ENCODE assay signal across 15 cellular contexts in the genomic region with DNA sequence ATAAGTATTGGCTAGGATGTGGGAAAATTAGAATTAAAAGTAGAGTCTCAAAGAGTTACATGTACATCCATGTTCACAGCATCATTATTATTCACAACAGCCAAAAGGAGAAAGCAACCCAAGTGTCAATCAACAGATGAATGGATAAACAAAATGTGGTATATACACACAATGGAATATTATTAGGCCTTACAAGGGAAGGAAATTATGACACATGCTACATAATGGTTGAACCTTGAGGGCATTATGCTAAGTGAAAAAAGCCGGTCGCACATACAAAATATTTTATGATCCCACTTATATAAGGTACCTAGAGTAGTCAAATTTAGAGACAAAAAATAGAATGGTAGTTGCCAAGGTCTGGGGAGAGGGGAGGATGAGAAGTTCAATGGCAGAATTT.
DNase-seq lines count a peak whose midpoint lies in the region; ATAC-seq, FAIRE-seq and TF ChIP-seq lines count a peak whose summit lies in the region.
"Had no signal": no experiment of that assay in that cellular context is flagged by ENCODE, and none has a peak within 500 bp of the region (broad histone marks: within the 10 kb centered on the region; RNA-seq: fewer than 3 reads in every experiment).

No MANE protein-coding gene starts in this region.

- no peak overlapping the region for H3K4me3 Mint-ChIP-seq in activated CD4-positive, alpha-beta T cell treated with anti-CD3 and anti-CD28 coated beads, Interleukin-2, amount 10 ng/mL, durations not matched to agents 24 days and 14 days
- no peak overlapping the region for H3K4me3 Mint-ChIP-seq in stimulated activated naive CD8-positive, alpha-beta T cell treated with anti-CD3 and anti-CD28 coated beads, Interleukin-15, Interleukin-2, amounts not matched to agents 100 ng/mL and 50 ng/mL, for 24 hours
- H3K4me3 Mint-ChIP-seq: CD4-positive, alpha-beta T cell; GM23338 had no signal

- H3K27me3 Mint-ChIP-seq in activated CD4-positive, alpha-beta T cell treated with anti-CD3 and anti-CD28 coated beads, Interleukin-2, amount 10 ng/mL, durations not matched to agents 24 days and 14 days, result no peaks in the 10 kb centered on the region
- H3K27me3 Mint-ChIP-seq in stimulated activated naive CD8-positive, alpha-beta T cell treated with anti-CD3 and anti-CD28 coated beads, Interleukin-15, Interleukin-2, amounts not matched to agents 100 ng/mL and 50 ng/mL, for 24 hours, result no peaks in the 10 kb centered on the region
- H3K27me3 Mint-ChIP-seq: CD4-positive, alpha-beta T cell had no signal

- peaks cover 5% of the 10 kb centered on the region for H3K4me1 Mint-ChIP-seq in activated CD4-positive, alpha-beta T cell treated with anti-CD3 and anti-CD28 coated beads, Interleukin-2, amount 10 ng/mL, durations not matched to agents 24 days and 14 days
- peaks cover 4% of the 10 kb centered on the region for H3K4me1 Mint-ChIP-seq in stimulated activated naive CD8-positive, alpha-beta T cell treated with anti-CD3 and anti-CD28 coated beads, Interleukin-15, Interleukin-2, amounts not matched to agents 100 ng/mL and 50 ng/mL, for 24 hours (ENCODE audit: low read depth)
- H3K4me1 Mint-ChIP-seq: GM23338 had no signal

- H3K27ac Mint-ChIP-seq in activated CD4-positive, alpha-beta T cell treated with anti-CD3 and anti-CD28 coated beads, Interleukin-2, amount 10 ng/mL, durations not matched to agents 24 days and 14 days, result peak overlapping the region; percentile 56
- H3K27ac Mint-ChIP-seq in stimulated activated naive CD8-positive, alpha-beta T cell treated with anti-CD3 and anti-CD28 coated beads, Interleukin-15, Interleukin-2, amounts not matched to agents 100 ng/mL and 50 ng/mL, for 24 hours, result peak overlapping the region; percentile 21
- H3K27ac Mint-ChIP-seq: CD4-positive, alpha-beta T cell; GM23338 had no signal

- intact Hi-C loops in activated CD4-positive, alpha-beta T cell treated with anti-CD3 and anti-CD28 coated beads, Interleukin-2, amount 10 ng/mL, durations not matched to agents 24 days and 14 days (cut with micrococcal nuclease), result no loop called here

- peaks cover 62% of the 10 kb centered on the region for H3K36me3 Mint-ChIP-seq in activated CD4-positive, alpha-beta T cell treated with anti-CD3 and anti-CD28 coated beads, Interleukin-2, amount 10 ng/mL, durations not matched to agents 24 days and 14 days (ENCODE audit: low read depth)
- peaks cover 78% of the 10 kb centered on the region for H3K36me3 Mint-ChIP-seq in stimulated activated naive CD8-positive, alpha-beta T cell treated with anti-CD3 and anti-CD28 coated beads, Interleukin-15, Interleukin-2, amounts not matched to agents 100 ng/mL and 50 ng/mL, for 24 hours (ENCODE audit: low read depth)

- TF ChIP-seq POLR2A in GM18505 (IDR thresholded peaks at IDR 0.05; ENCODE audit: borderline replicate concordance, extremely low read depth, insufficient read depth, insufficient read length), result no peak

- no peak for FAIRE-seq in urothelium cell line (lab: Jason Lieb, UNC)
- FAIRE-seq: GM12891, H54 had no signal

- DNase-seq in activated CD4-positive, alpha-beta T cell treated with anti-CD3 and anti-CD28 coated beads, Interleukin-2, amount 10 ng/mL, durations not matched to agents 24 days and 14 days, result no peak
- DNase-seq in activated CD4-positive, alpha-beta T cell treated with anti-CD3 and anti-CD28 coated beads, Interleukin-2, amount 50 U/mL, for 4 hours, result no peak
- DNase-seq in stimulated activated naive CD8-positive, alpha-beta T cell treated with anti-CD3 and anti-CD28 coated beads, Interleukin-15, Interleukin-2, amounts not matched to agents 100 U/mL and 50 U/mL, for 24 hours, result no peak
- DNase-seq in lung microvascular endothelial cell (ENCODE audit: low read depth in 2 of 2) (peak; percentile 28 to 66), urothelium cell line (ENCODE audit: low spot score) (no peak)
- DNase-seq: AML-193; Caco-2; CD4-positive, alpha-beta T cell; HCEC 1CT had no signal

- no peaks in the 10 kb centered on the region for H3K9me3 Mint-ChIP-seq in activated CD4-positive, alpha-beta T cell treated with anti-CD3 and anti-CD28 coated beads, Interleukin-2, amount 10 ng/mL, durations not matched to agents 24 days and 14 days
- no peaks in the 10 kb centered on the region for H3K9me3 Mint-ChIP-seq in stimulated activated naive CD8-positive, alpha-beta T cell treated with anti-CD3 and anti-CD28 coated beads, Interleukin-15, Interleukin-2, amounts not matched to agents 100 ng/mL and 50 ng/mL, for 24 hours
- H3K9me3 Mint-ChIP-seq: CD4-positive, alpha-beta T cell; GM23338 had no signal

- ATAC-seq in stimulated activated naive CD8-positive, alpha-beta T cell treated with anti-CD3 and anti-CD28 coated beads, Interleukin-15, Interleukin-2, amounts not matched to agents 100 U/mL and 50 U/mL, for 24 hours, result no peak
- no peak for ATAC-seq in GM18505 (IDR thresholded peaks at IDR 0.05; ENCODE audit: unreplicated experiment)
- ATAC-seq: A549, GM23338 had no signal

Comparison
In these comparisons a context has a peak if more than half of its experiments do, and no peak if none do; other contexts are left out.
1. DNase-seq: peak in lung microvascular endothelial cell (2 of 2); none in activated CD4-positive, alpha-beta T cell treated with anti-CD3 and anti-CD28 coated beads, Interleukin-2, amount 10 ng/mL, durations not matched to agents 24 days and 14 days (single experiment), activated CD4-positive, alpha-beta T cell treated with anti-CD3 and anti-CD28 coated beads, Interleukin-2, amount 50 U/mL, for 4 hours (0 of 2), stimulated activated naive CD8-positive, alpha-beta T cell treated with anti-CD3 and anti-CD28 coated beads, Interleukin-15, Interleukin-2, amounts not matched to agents 100 U/mL and 50 U/mL, for 24 hours (single experiment) and urothelium cell line (single experiment).